1 cellular context compared by ENCODE assay signal in genomic region chr22:40396882-40397281, GRCh38.
TF ChIP-seq lines count a peak whose summit lies in the region.

No MANE protein-coding gene starts in this region.

TF ChIP-seq in SK-N-SH, 30 proteins besides CTCF, POLR2A, EP300 and RAD21 (continued from another document):
- TF ChIP-seq CHD2 (IDR thresholded peaks at IDR 0.05; ENCODE audit: low read length, partially characterized antibody) (no peak), RFX5 (IDR thresholded peaks at IDR 0.05; ENCODE audit: low read length) (no peak), NRF1 (IDR thresholded peaks at IDR 0.05; ENCODE audit: low read depth, low read length) (no peak), MAX (IDR thresholded peaks at IDR 0.05; ENCODE audit: low read depth) (no peak), YY1 (IDR thresholded peaks at IDR 0.05; ENCODE audit: low read depth) (no peak), MEF2A (IDR thresholded peaks at IDR 0.05; ENCODE audit: borderline replicate concordance, low read depth) (no peak), IRF3 (IDR thresholded peaks at IDR 0.05; ENCODE audit: low read depth, low read length) (no peak), USF1 (IDR thresholded peaks at IDR 0.05; ENCODE audit: borderline replicate concordance, low read depth) (no peak), POLR2AphosphoS5 (IDR thresholded peaks at IDR 0.05; ENCODE audit: low read depth, low read length) (no peak), TAF1 (IDR thresholded peaks at IDR 0.05; ENCODE audit: borderline replicate concordance, low read depth, low read length) (no peak), NFIC (IDR thresholded peaks at IDR 0.05; ENCODE audit: borderline replicate concordance) (no peak), JUND (IDR thresholded peaks at IDR 0.05) (no peak), TCF12 (IDR thresholded peaks at IDR 0.05) (no peak), MXI1 (IDR thresholded peaks at IDR 0.05; ENCODE audit: low read depth, low read length) (no peak)
